Comparison of ENCODE assay signal across 8 cellular contexts in the genomic region with DNA sequence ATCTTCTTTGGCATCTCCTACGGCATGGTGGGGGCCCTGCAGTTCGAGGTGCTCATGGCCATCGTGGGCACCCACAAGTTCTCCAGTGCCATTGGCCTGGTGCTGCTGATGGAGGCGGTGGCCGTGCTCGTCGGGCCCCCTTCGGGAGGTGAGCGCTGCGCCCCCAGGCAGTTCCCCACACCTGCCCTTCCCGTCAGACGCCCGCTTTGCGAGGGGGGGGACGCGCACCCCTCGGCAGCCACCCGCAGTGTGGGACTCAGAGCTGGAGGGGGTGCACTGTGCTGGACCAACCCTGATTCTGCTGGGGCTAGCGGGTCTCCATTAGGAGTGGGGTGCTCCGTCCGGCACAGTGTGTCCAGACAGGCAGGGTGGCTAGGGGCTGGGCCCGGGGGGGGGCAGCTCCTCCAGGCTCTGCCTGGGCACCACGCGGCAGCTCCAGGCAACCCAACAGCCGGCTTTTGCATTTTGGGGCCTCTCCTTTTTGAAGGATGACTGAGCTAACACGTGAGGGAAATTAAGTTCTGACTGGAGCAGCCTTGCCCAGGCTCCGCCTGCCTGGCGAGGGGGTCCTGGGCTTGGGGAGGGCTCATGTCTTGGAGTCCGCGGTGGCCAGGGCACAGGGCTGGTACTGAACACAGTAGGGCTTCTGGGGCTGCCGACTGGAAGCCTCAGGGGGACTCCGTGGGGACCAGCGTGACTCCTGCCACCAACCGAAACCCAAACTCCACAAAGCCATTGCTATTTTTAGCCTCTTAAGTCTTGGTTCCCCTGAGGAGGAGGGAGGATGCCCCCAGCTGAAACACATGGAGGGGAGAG. TPM values are rescaled to one million over a fixed set of nuclear protein-coding genes. Genes with fewer than 3 reads are reported as not detected.
DNase-seq lines count a peak whose midpoint lies in the region; ATAC-seq and TF ChIP-seq lines count a peak whose summit lies in the region.

No MANE protein-coding gene starts in this region.

- intact Hi-C loops in colonic mucosa (cut with DNase I), result loop anchor here (2.0 kb wide), 1 partner anchor 83 kb away; no protein-coding TSS in a partner anchor

- no peaks in the 10 kb centered on the region for H3K9me3 ChIP-seq in KOPT-K1 (ENCODE audit: insufficient read depth, low read length, poor library complexity, severe bottlenecking)
- H3K9me3 ChIP-seq in colonic mucosa, result no peaks in the 10 kb centered on the region

- H3K27me3 ChIP-seq in ACC112 (ENCODE audit: insufficient read depth, low read length) (no peaks in the 10 kb centered on the region), colonic mucosa (no peaks in the 10 kb centered on the region)

- no peak overlapping the region for H3K4me3 Mint-ChIP-seq in neural crest cell

- peak overlapping the region in 1 of 2 donors; percentile 70 for H3K9ac ChIP-seq in colonic mucosa (ENCODE audit: low read depth in 2 of 2, low read length in 2 of 2)

- no peaks in the 10 kb centered on the region for H3K9me3 Mint-ChIP-seq in neural crest cell

- H3K4me1 ChIP-seq in ACC112 (ENCODE audit: control insufficient read depth, insufficient read depth, low read length, unreplicated experiment) (peaks cover 80% of the 10 kb centered on the region), colonic mucosa (peaks cover 58% of the 10 kb centered on the region)

- peaks cover 63% of the 10 kb centered on the region for H3K79me2 ChIP-seq in ACC112 (ENCODE audit: control insufficient read depth, insufficient read depth, low read length, unreplicated experiment)

- H3K4me3 ChIP-seq in ACC112 (ENCODE audit: low read depth, low read length), result no peak overlapping the region
- no peak overlapping the region for H3K4me3 ChIP-seq in colonic mucosa

- DNase-seq in colonic mucosa, result no peak
- no peak for DNase-seq in neural crest cell (ENCODE audit: low read depth, low spot score)
- DNase-seq in NCI-H1694 treated with DMSO at 0.1 percent for 48 hours (lab: John Stamatoyannopoulos, UW), result no peak

- TF ChIP-seq CTCF in colonic mucosa (IDR thresholded peaks at IDR 0.05) (no peak), neural crest cell (conservative IDR thresholded peaks at IDR 0.05) (no peak)

- H3K36me3 ChIP-seq in ACC112 (ENCODE audit: insufficient read depth, low read length) (peaks cover 19% of the 10 kb centered on the region; the same call in 1 of the 2 replicates), KOPT-K1 (ENCODE audit: insufficient read depth, low read length) (peaks cover 36% of the 10 kb centered on the region), colonic mucosa (peaks cover 9% of the 10 kb centered on the region)

- peak overlapping the region; percentile 19 for H3K27ac Mint-ChIP-seq in neural crest cell (ENCODE audit: unreplicated experiment)

- H3K27ac ChIP-seq in ACC112 (ENCODE audit: low read depth, low read length) (peak overlapping the region; percentile 17; the same call in 1 of the 2 replicates), KOPT-K1 (ENCODE audit: low read depth, low read length, poor library complexity, severe bottlenecking) (peak overlapping the region; percentile 60), colonic mucosa (peak overlapping the region; percentile 45)

- H3K4me1 Mint-ChIP-seq in neural crest cell, result no peaks in the 10 kb centered on the region

- no peak overlapping the region for H2AFZ ChIP-seq in ACC112 (ENCODE audit: low read length, unreplicated experiment)

- ATAC-seq in HG02763 (IDR thresholded peaks at IDR 0.05; ENCODE audit: unreplicated experiment) (no peak), HG03460 (IDR thresholded peaks at IDR 0.05; ENCODE audit: unreplicated experiment) (no peak), HG03354 (IDR thresholded peaks at IDR 0.05; ENCODE audit: poor library complexity, severe bottlenecking, unreplicated experiment) (no peak)

- no peaks in the 10 kb centered on the region for H3K27me3 Mint-ChIP-seq in neural crest cell (ENCODE audit: low read depth)

- no peaks in the 10 kb centered on the region for H3K36me3 Mint-ChIP-seq in neural crest cell (ENCODE audit: low read depth)

RNA-seq across cellular contexts. Expression of a gene that starts 9.1 kb away (rescaled TPM):
- 100 to 1,000 TPM; 148 to 298 TPM for total RNA-seq in colonic mucosa
- total RNA-seq in neural crest cell, result 1.5 and 8.6 TPM in 2 replicates

RNA-seq across cellular contexts. Expression of a gene that starts 25.3 kb away (rescaled TPM):
- total RNA-seq in colonic mucosa (10 to 100 TPM; 24.5 to 46.1 TPM), neural crest cell (47.5 and 50.3 TPM in 2 replicates)

RNA-seq across cellular contexts. Expression of a gene that starts 35.5 kb away (rescaled TPM):
- total RNA-seq in colonic mucosa (100 to 1,000 TPM; 136 to 138 TPM), neural crest cell (163 and 165 TPM in 2 replicates)

Comparison
In these comparisons a context has a peak if more than half of its experiments do, and no peak if none do; other contexts are left out.
1. RNA of a gene that starts 9.1 kb away (total RNA-seq): 148 to 298 TPM in colonic mucosa; 1.5 to 8.6 TPM in neural crest cell; every median in the first group is over 10 times any median in the second.
2. Peak in every context shown above with its lines, with median percentiles within 50 percentile points of each other: H3K27ac ChIP-seq.